Comparison of ENCODE assay signal across 4 cellular contexts in genomic region chr1:6395781-6396244, GRCh38. TPM values are rescaled to one million over a fixed set of nuclear protein-coding genes. Genes with fewer than 3 reads are reported as not detected.
"Had no signal": no experiment of that assay in that cellular context is flagged by ENCODE, and none has a peak within 500 bp of the region (broad histone marks: within the 10 kb centered on the region; RNA-seq: fewer than 3 reads in every experiment).

No MANE protein-coding gene starts in this region.

RNA-seq across cellular contexts. Expression of gene HES2, which starts 23.9 kb away (rescaled TPM):
- total RNA-seq: HT-29, IMR-90 had no signal
- polyA plus RNA-seq: IgD-negative memory B cell, IMR-90 had no signal

RNA-seq across cellular contexts. Expression of gene ESPN, which starts 28.8 kb away (rescaled TPM):
- total RNA-seq: HT1080 had no signal
- polyA plus RNA-seq: IgD-negative memory B cell had no signal
